ENCODE assay signal across 39 cellular contexts in genomic region chrX:117010243-117010642, GRCh38.
"Had no signal": no experiment of that assay in that cellular context is flagged by ENCODE, and none has a peak within 500 bp of the region (broad histone marks: within the 10 kb centered on the region; RNA-seq: fewer than 3 reads in every experiment).

No MANE protein-coding gene starts in this region.

- H3K4me3 Mint-ChIP-seq: activated naive CD4-positive, alpha-beta T cell treated with anti-CD3 and anti-CD28 coated beads for 36 hours; activated naive CD4-positive, alpha-beta T cell treated with anti-CD3 and anti-CD28 coated beads, Interleukin-2, amount 10 ng/mL, durations not matched to agents 7 days and 5 days; activated naive CD4-positive, alpha-beta T cell treated with anti-CD3 and anti-CD28 coated beads, Interleukin-2, amount 50 U/mL, for 24 hours; activated naive CD8-positive, alpha-beta T cell; activated naive CD8-positive, alpha-beta T cell treated with anti-CD3 and anti-CD28 coated beads for 36 hours; activated naive CD8-positive, alpha-beta T cell treated with anti-CD3 and anti-CD28 coated beads, Interleukin-2, amount 10 ng/mL, durations not matched to agents 7 days and 5 days; activated naive CD8-positive, alpha-beta T cell treated with anti-CD3 and anti-CD28 coated beads, Interleukin-2, amount 50 U/mL, for 24 hours; activated T-cell treated with anti-CD3 and anti-CD28 coated beads, Interleukin-2, amount 50 U/mL, for 24 hours; activated T-cell treated with anti-CD3 and anti-CD28 coated beads, Interleukin-2, amount 50 U/mL, for 4 hours; activated T-cell treated with anti-CD3 and anti-CD28 coated beads, Interleukin-2, amount 50 U/mL, for 72 hours; activated T-helper 1 cell treated with anti-CD3 and anti-CD28 coated beads, Interleukin-12 subunit alpha, Interleukin-12 subunit beta, Interleukin-2, Interleukin-4 antibody, amounts not matched to agents 30 ng/mL and 10 ng/mL and 1 ng/mL, durations not matched to agents 14 hours and 24 hours and 36 hours; activated T-helper 17 cell treated with anti-CD3 and anti-CD28 coated beads, Interleukin-2, amount 50 U/mL, for 72 hours; brain; central memory CD8-positive, alpha-beta T cell had no signal

- H3K27me3 ChIP-seq: adrenal gland, ascending aorta, body of pancreas, brain microvascular endothelial cell, breast epithelium, cardiac muscle cell had no signal

- H3K27ac Mint-ChIP-seq: activated naive CD4-positive, alpha-beta T cell treated with anti-CD3 and anti-CD28 coated beads for 36 hours; activated naive CD4-positive, alpha-beta T cell treated with anti-CD3 and anti-CD28 coated beads, Interleukin-2, amount 10 ng/mL, durations not matched to agents 7 days and 5 days; activated naive CD4-positive, alpha-beta T cell treated with anti-CD3 and anti-CD28 coated beads, Interleukin-2, amount 50 U/mL, for 24 hours; activated naive CD4-positive, alpha-beta T cell treated with anti-CD3 and anti-CD28 coated beads, Interleukin-2, amount 50 U/mL, for 72 hours; activated naive CD8-positive, alpha-beta T cell; activated naive CD8-positive, alpha-beta T cell treated with anti-CD3 and anti-CD28 coated beads for 36 hours; activated naive CD8-positive, alpha-beta T cell treated with anti-CD3 and anti-CD28 coated beads, Interleukin-2, amount 10 ng/mL, durations not matched to agents 7 days and 5 days; activated naive CD8-positive, alpha-beta T cell treated with anti-CD3 and anti-CD28 coated beads, Interleukin-2, amount 50 U/mL, for 24 hours; activated T-cell treated with anti-CD3 and anti-CD28 coated beads, Interleukin-2, amount 50 U/mL, for 24 hours; activated T-cell treated with anti-CD3 and anti-CD28 coated beads, Interleukin-2, amount 50 U/mL, for 72 hours; activated T-helper 1 cell treated with anti-CD3 and anti-CD28 coated beads, Interleukin-12 subunit alpha, Interleukin-12 subunit beta, Interleukin-2, Interleukin-4 antibody, amounts not matched to agents 30 ng/mL and 10 ng/mL and 1 ng/mL, durations not matched to agents 14 hours and 24 hours and 36 hours; activated T-helper 17 cell treated with anti-CD3 and anti-CD28 coated beads, Interleukin-2, amount 50 U/mL, for 72 hours; activated T-helper 2 cell treated with anti-CD3 and anti-CD28 coated beads, Interferon-gamma antibody, Interleukin-2, Interleukin-4, amounts not matched to agents 10 μg/mL and 5 μg/mL and 100 μg/mL, durations not matched to agents 14 hours and 24 hours and 36 hours; brain had no signal

- H3K4me1 Mint-ChIP-seq: activated naive CD4-positive, alpha-beta T cell treated with anti-CD3 and anti-CD28 coated beads, Interleukin-2, amount 10 ng/mL, durations not matched to agents 7 days and 5 days; activated naive CD4-positive, alpha-beta T cell treated with anti-CD3 and anti-CD28 coated beads, Interleukin-2, amount 50 U/mL, for 24 hours; activated naive CD8-positive, alpha-beta T cell treated with anti-CD3 and anti-CD28 coated beads for 36 hours; activated naive CD8-positive, alpha-beta T cell treated with anti-CD3 and anti-CD28 coated beads, Interleukin-2, amount 10 ng/mL, durations not matched to agents 7 days and 5 days; activated naive CD8-positive, alpha-beta T cell treated with anti-CD3 and anti-CD28 coated beads, Interleukin-2, amount 50 U/mL, for 24 hours; activated T-helper 17 cell treated with anti-CD3 and anti-CD28 coated beads, Interleukin-2, amount 50 U/mL, for 72 hours; brain; central memory CD8-positive, alpha-beta T cell had no signal

- FAIRE-seq: bronchial epithelial cell, colon had no signal

- H3K9me3 ChIP-seq: adrenal gland, ascending aorta, body of pancreas had no signal

- H3K4me3 ChIP-seq: adrenal gland, ascending aorta, body of pancreas, breast epithelium, cardiac muscle cell had no signal

- ATAC-seq: activated naive CD4-positive, alpha-beta T cell treated with anti-CD3 and anti-CD28 coated beads, Interleukin-2, amount 50 U/mL, for 72 hours; activated naive CD8-positive, alpha-beta T cell treated with anti-CD3 and anti-CD28 coated beads, Interleukin-2, amount 50 U/mL, for 24 hours; activated T-cell treated with anti-CD3 and anti-CD28 coated beads, Interleukin-2, amount 50 U/mL, for 4 hours; activated T-cell treated with anti-CD3 and anti-CD28 coated beads, Interleukin-2, amount 50 U/mL, for 72 hours; activated T-helper 17 cell treated with anti-CD3 and anti-CD28 coated beads, Interleukin-2, amount 50 U/mL, for 72 hours; body of pancreas had no signal

- H3K9me3 Mint-ChIP-seq: activated naive CD4-positive, alpha-beta T cell treated with anti-CD3 and anti-CD28 coated beads for 36 hours; activated naive CD4-positive, alpha-beta T cell treated with anti-CD3 and anti-CD28 coated beads, Interleukin-2, amount 50 U/mL, for 24 hours; activated naive CD4-positive, alpha-beta T cell treated with anti-CD3 and anti-CD28 coated beads, Interleukin-2, amount 50 U/mL, for 72 hours; activated naive CD8-positive, alpha-beta T cell treated with anti-CD3 and anti-CD28 coated beads for 36 hours; activated naive CD8-positive, alpha-beta T cell treated with anti-CD3 and anti-CD28 coated beads, Interleukin-2, amount 10 ng/mL, durations not matched to agents 7 days and 5 days; activated T-cell treated with anti-CD3 and anti-CD28 coated beads, Interleukin-2, amount 50 U/mL, for 24 hours; activated T-cell treated with anti-CD3 and anti-CD28 coated beads, Interleukin-2, amount 50 U/mL, for 4 hours; activated T-helper 1 cell treated with anti-CD3 and anti-CD28 coated beads, Interleukin-12 subunit alpha, Interleukin-12 subunit beta, Interleukin-2, Interleukin-4 antibody, amounts not matched to agents 30 ng/mL and 10 ng/mL and 1 ng/mL, durations not matched to agents 14 hours and 24 hours and 36 hours; activated T-helper 17 cell treated with anti-CD3 and anti-CD28 coated beads, Interleukin-2, amount 50 U/mL, for 72 hours; activated T-helper 2 cell treated with anti-CD3 and anti-CD28 coated beads, Interferon-gamma antibody, Interleukin-2, Interleukin-4, amounts not matched to agents 10 μg/mL and 5 μg/mL and 100 μg/mL, durations not matched to agents 14 hours and 24 hours and 36 hours had no signal

- H3K36me3 ChIP-seq: adrenal gland, ascending aorta, brain microvascular endothelial cell, breast epithelium, cardiac muscle cell had no signal

- H3K27ac ChIP-seq: adrenal gland, ascending aorta, body of pancreas, brain microvascular endothelial cell, breast epithelium, cardiac muscle cell had no signal

- H3K27me3 Mint-ChIP-seq: activated naive CD4-positive, alpha-beta T cell treated with anti-CD3 and anti-CD28 coated beads, Interleukin-2, amount 10 ng/mL, durations not matched to agents 7 days and 5 days; activated naive CD4-positive, alpha-beta T cell treated with anti-CD3 and anti-CD28 coated beads, Interleukin-2, amount 50 U/mL, for 24 hours; activated naive CD8-positive, alpha-beta T cell; activated naive CD8-positive, alpha-beta T cell treated with anti-CD3 and anti-CD28 coated beads for 36 hours; activated naive CD8-positive, alpha-beta T cell treated with anti-CD3 and anti-CD28 coated beads, Interleukin-2, amount 10 ng/mL, durations not matched to agents 7 days and 5 days; activated naive CD8-positive, alpha-beta T cell treated with anti-CD3 and anti-CD28 coated beads, Interleukin-2, amount 50 U/mL, for 24 hours; activated T-helper 17 cell treated with anti-CD3 and anti-CD28 coated beads, Interleukin-2, amount 50 U/mL, for 72 hours; brain; central memory CD8-positive, alpha-beta T cell had no signal

- H3K4me1 ChIP-seq: adrenal gland, ascending aorta, body of pancreas, breast epithelium had no signal

- H3K36me3 Mint-ChIP-seq: activated naive CD4-positive, alpha-beta T cell treated with anti-CD3 and anti-CD28 coated beads, Interleukin-2, amount 10 ng/mL, durations not matched to agents 7 days and 5 days; activated naive CD4-positive, alpha-beta T cell treated with anti-CD3 and anti-CD28 coated beads, Interleukin-2, amount 50 U/mL, for 24 hours; activated naive CD4-positive, alpha-beta T cell treated with anti-CD3 and anti-CD28 coated beads, Interleukin-2, amount 50 U/mL, for 72 hours; activated naive CD8-positive, alpha-beta T cell; activated naive CD8-positive, alpha-beta T cell treated with anti-CD3 and anti-CD28 coated beads for 36 hours; activated naive CD8-positive, alpha-beta T cell treated with anti-CD3 and anti-CD28 coated beads, Interleukin-2, amount 10 ng/mL, durations not matched to agents 7 days and 5 days; brain had no signal

- DNase-seq: activated effector memory CD4-positive, alpha-beta T cell treated with anti-CD3 and anti-CD28 coated beads, Interleukin-2, amount 50 U/mL, for 16 hours; activated effector memory CD4-positive, alpha-beta T cell treated with Interleukin-2 at 50 U/mL for 16 hours; activated gamma-delta T cell; activated gamma-delta T cell treated with Interleukin-2 at 50 U/mL for 16 hours; activated naive CD4-positive, alpha-beta T cell; activated naive CD4-positive, alpha-beta T cell treated with anti-CD3 and anti-CD28 coated beads for 36 hours; activated naive CD4-positive, alpha-beta T cell treated with anti-CD3 and anti-CD28 coated beads, Interleukin-2, amount 10 ng/mL, durations not matched to agents 7 days and 5 days; activated naive CD4-positive, alpha-beta T cell treated with anti-CD3 and anti-CD28 coated beads, Interleukin-2, amount 50 U/mL, for 16 hours; activated naive CD4-positive, alpha-beta T cell treated with Interleukin-2 at 50 U/mL for 16 hours; activated naive CD8-positive, alpha-beta T cell treated with anti-CD3 and anti-CD28 coated beads for 36 hours; activated naive CD8-positive, alpha-beta T cell treated with anti-CD3 and anti-CD28 coated beads, Interleukin-2, amount 10 ng/mL, durations not matched to agents 7 days and 5 days; activated naive CD8-positive, alpha-beta T cell treated with anti-CD3 and anti-CD28 coated beads, Interleukin-2, amount 50 U/mL, for 24 hours; activated T-cell treated with anti-CD3 and anti-CD28 coated beads, Interleukin-2, amount 50 U/mL, for 24 hours; activated T-cell treated with anti-CD3 and anti-CD28 coated beads, Interleukin-2, amount 50 U/mL, for 4 hours; activated T-cell treated with anti-CD3 and anti-CD28 coated beads, Interleukin-2, amount 50 U/mL, for 48 hours; activated T-cell treated with anti-CD3 and anti-CD28 coated beads, Interleukin-2, amount 50 U/mL, for 72 hours; adrenal gland; amniotic stem cell; amygdala; anterior cingulate cortex; aorta; body of pancreas; brain microvascular endothelial cell; caudate nucleus; central memory CD4-positive, alpha-beta T cell; cerebellar nuclear complex had no signal
